ENCODE assay signal across 22 cellular contexts in genomic region chr1:221397141-221397540, GRCh38.
"Had no signal": no experiment of that assay in that cellular context is flagged by ENCODE, and none has a peak within 500 bp of the region (broad histone marks: within the 10 kb centered on the region; RNA-seq: fewer than 3 reads in every experiment).

No MANE protein-coding gene starts in this region.

- DNase-seq: activated CD4-positive, alpha-beta T cell treated with anti-CD3 and anti-CD28 coated beads for 48 hours; activated CD4-positive, alpha-beta T cell treated with anti-CD3 and anti-CD28 coated beads, Interleukin-2, amount 50 U/mL, for 48 hours; activated CD4-positive, CD25-positive, alpha-beta regulatory T cell treated with anti-CD3 and anti-CD28 coated beads, Interleukin-2, amount 50 U/mL, for 72 hours; activated effector memory CD4-positive, alpha-beta T cell treated with anti-CD3 and anti-CD28 coated beads, Interleukin-2, amount 50 U/mL, for 16 hours; activated naive CD4-positive, alpha-beta T cell treated with anti-CD3 and anti-CD28 coated beads for 36 hours; activated naive CD8-positive, alpha-beta T cell treated with anti-CD3 and anti-CD28 coated beads, Interleukin-2, amount 10 ng/mL, durations not matched to agents 7 days and 5 days; activated T-cell treated with anti-CD3 and anti-CD28 coated beads, Interleukin-2, amount 50 U/mL, for 4 hours; adrenal gland; anterior cingulate cortex; central memory CD4-positive, alpha-beta T cell; KG1; NCI-H1105; NCI-H1436; NCI-H187; NCI-H2081; NCI-H510A treated with DMSO at 0.1 percent for 48 hours; NCI-H69; SIG-M5; T-helper 17 cell; T-helper 9 cell had no signal

- H3K4me1 ChIP-seq: adrenal gland had no signal

- H3K36me3 Mint-ChIP-seq: activated naive CD8-positive, alpha-beta T cell treated with anti-CD3 and anti-CD28 coated beads, Interleukin-2, amount 10 ng/mL, durations not matched to agents 7 days and 5 days; WTC11 had no signal

- H3K27ac ChIP-seq: adrenal gland, breast epithelium had no signal

- H3K27me3 ChIP-seq: adrenal gland, breast epithelium had no signal

- ATAC-seq: activated T-cell treated with anti-CD3 and anti-CD28 coated beads, Interleukin-2, amount 50 U/mL, for 4 hours; T-helper 17 cell; WTC11 had no signal

- H3K27ac Mint-ChIP-seq: activated naive CD4-positive, alpha-beta T cell treated with anti-CD3 and anti-CD28 coated beads for 36 hours; activated naive CD8-positive, alpha-beta T cell treated with anti-CD3 and anti-CD28 coated beads, Interleukin-2, amount 10 ng/mL, durations not matched to agents 7 days and 5 days; T-helper 17 cell; WTC11 had no signal

- H3K4me3 ChIP-seq: adrenal gland, breast epithelium had no signal

- H3K4me3 Mint-ChIP-seq: activated naive CD4-positive, alpha-beta T cell treated with anti-CD3 and anti-CD28 coated beads for 36 hours; activated naive CD8-positive, alpha-beta T cell treated with anti-CD3 and anti-CD28 coated beads, Interleukin-2, amount 10 ng/mL, durations not matched to agents 7 days and 5 days; activated T-cell treated with anti-CD3 and anti-CD28 coated beads, Interleukin-2, amount 50 U/mL, for 4 hours; T-helper 17 cell; WTC11 had no signal

- H3K36me3 ChIP-seq: adrenal gland, breast epithelium had no signal

- H3K9me3 ChIP-seq: adrenal gland had no signal

- H3K9me3 Mint-ChIP-seq: activated naive CD4-positive, alpha-beta T cell treated with anti-CD3 and anti-CD28 coated beads for 36 hours; activated naive CD8-positive, alpha-beta T cell treated with anti-CD3 and anti-CD28 coated beads, Interleukin-2, amount 10 ng/mL, durations not matched to agents 7 days and 5 days had no signal

- H3K4me1 Mint-ChIP-seq: T-helper 17 cell had no signal
